21 cellular contexts compared by ENCODE assay signal in genomic region chr10:21169271-21169670, GRCh38.
DNase-seq lines count a peak whose midpoint lies in the region; ATAC-seq, FAIRE-seq and TF ChIP-seq lines count a peak whose summit lies in the region.
"Had no signal": no experiment of that assay in that cellular context is flagged by ENCODE, and none has a peak within 500 bp of the region (broad histone marks: within the 10 kb centered on the region; RNA-seq: fewer than 3 reads in every experiment).

No MANE protein-coding gene starts in this region.

- H3K36me3 Mint-ChIP-seq in activated naive CD4-positive, alpha-beta T cell treated with anti-CD3 and anti-CD28 coated beads, Interleukin-2, amount 10 ng/mL, durations not matched to agents 7 days and 5 days, result no peaks in the 10 kb centered on the region
- H3K36me3 Mint-ChIP-seq: CD4-positive, alpha-beta memory T cell had no signal

- no peak for TF ChIP-seq CTCF in kidney (IDR thresholded peaks at IDR 0.05; ENCODE audit: borderline replicate concordance, extremely low read depth, insufficient read depth)
- TF ChIP-seq CTCF in heart left ventricle (IDR thresholded peaks at IDR 0.05), result no peak

- H3K27ac Mint-ChIP-seq in activated naive CD4-positive, alpha-beta T cell treated with anti-CD3 and anti-CD28 coated beads, Interleukin-2, amount 10 ng/mL, durations not matched to agents 7 days and 5 days, result no peak overlapping the region
- H3K27ac Mint-ChIP-seq: B cell; CD4-positive, alpha-beta memory T cell had no signal

- no peak for ATAC-seq in left cardiac atrium
- no peak for ATAC-seq in heart left ventricle

- peaks cover 2% of the 10 kb centered on the region for H3K4me1 Mint-ChIP-seq in activated naive CD4-positive, alpha-beta T cell treated with anti-CD3 and anti-CD28 coated beads, Interleukin-2, amount 10 ng/mL, durations not matched to agents 7 days and 5 days

- H3K27me3 ChIP-seq in heart left ventricle, result peaks cover 0 to 24% (median 0%) of the 10 kb centered on the region in 9 donors

- WGBS in heart left ventricle, 4 donors, result 81 to 95% (median 90%) methylated on average over 4 of the region's 4 CpGs

- H3K27me3 Mint-ChIP-seq in activated naive CD4-positive, alpha-beta T cell treated with anti-CD3 and anti-CD28 coated beads, Interleukin-2, amount 10 ng/mL, durations not matched to agents 7 days and 5 days, result peaks cover 35% of the 10 kb centered on the region

- no peak for FAIRE-seq in kidney (lab: Jason Lieb, UNC)
- FAIRE-seq: D721Med, GM12891, GM18507, RCC 7860 had no signal

- no peaks in the 10 kb centered on the region for H3K9me3 ChIP-seq in kidney (ENCODE audit: control insufficient read depth in 1 of 2, low read length in 2 of 2)
- H3K9me3 ChIP-seq in heart left ventricle, result no peaks in the 10 kb centered on the region

- H3K36me3 ChIP-seq in kidney (ENCODE audit: control insufficient read depth in 1 of 2, insufficient read depth in 2 of 2, low read length in 2 of 2), result peaks cover 0 to 4% of the 10 kb centered on the region in 2 donors
- H3K36me3 ChIP-seq in heart left ventricle, result no peaks in the 10 kb centered on the region

- no peak overlapping the region for H3K4me3 Mint-ChIP-seq in activated naive CD4-positive, alpha-beta T cell treated with anti-CD3 and anti-CD28 coated beads, Interleukin-2, amount 10 ng/mL, durations not matched to agents 7 days and 5 days
- H3K4me3 Mint-ChIP-seq: B cell; CD4-positive, alpha-beta memory T cell had no signal

- intact Hi-C loops in left cardiac atrium (cut with DNase I), result no loop called here
- intact Hi-C loops in kidney (cut with DNase I), result no loop called here
- intact Hi-C loops in heart left ventricle (cut with DNase I), result no loop called here

- H3K4me1 ChIP-seq in kidney (ENCODE audit: control insufficient read depth in 1 of 2, insufficient read depth in 1 of 2, low read depth in 1 of 2, low read length in 2 of 2) (peaks cover 3 to 7% of the 10 kb centered on the region in 2 donors), heart left ventricle (peaks cover 0 to 19% (median 1%) of the 10 kb centered on the region in 12 donors)

- DNase-seq in LHCN-M2 (ENCODE audit: low read depth) (peak; percentile 72), SK-MEL-5 (ENCODE audit: low read depth, low spot score) (peak; percentile 34), islet precursor cell (peak; percentile 81), left cardiac atrium (no peak), kidney (no peak), heart left ventricle (no peak)
- no peak for DNase-seq in activated naive CD4-positive, alpha-beta T cell treated with anti-CD3 and anti-CD28 coated beads, Interleukin-2, amount 10 ng/mL, durations not matched to agents 7 days and 5 days
- DNase-seq: CD4-positive, alpha-beta memory T cell; DMS79; GF-D8; GM23248; HCEC 1CT; IMR-90; NCI-H2029 treated with DMSO at 0.1 percent for 48 hours; NCI-H510A treated with DMSO at 0.1 percent for 48 hours; SHP77 had no signal

- H3K27ac ChIP-seq in kidney (ENCODE audit: low read depth in 2 of 2, low read length in 2 of 2), result no peak overlapping the region
- no peak overlapping the region for H3K27ac ChIP-seq in heart left ventricle
- H3K27ac ChIP-seq: GM23248 had no signal

- in situ Hi-C loops in SK-MEL-5 (cut with HindIII; ENCODE audit: low pct_unique_long_range_greater_than_20kb, low sequenced_read_pairs), result no loop called here

- TF ChIP-seq POLR2A in heart left ventricle (IDR thresholded peaks at IDR 0.05), result no peak

- H3K9me3 Mint-ChIP-seq in activated naive CD4-positive, alpha-beta T cell treated with anti-CD3 and anti-CD28 coated beads, Interleukin-2, amount 10 ng/mL, durations not matched to agents 7 days and 5 days, result no peaks in the 10 kb centered on the region
- H3K9me3 Mint-ChIP-seq: CD4-positive, alpha-beta memory T cell had no signal

- CTCF ChIA-PET in activated naive CD4-positive, alpha-beta T cell treated with anti-CD3 and anti-CD28 coated beads, Interleukin-2, amount 10 ng/mL, durations not matched to agents 7 days and 5 days (lab: Charles Lee), result no interaction called here

- H3K4me3 ChIP-seq in kidney (ENCODE audit: low read length in 2 of 2) (no peak overlapping the region), heart left ventricle (no peak overlapping the region)
- H3K4me3 ChIP-seq: GM23248 had no signal

- H3K9ac ChIP-seq in kidney (ENCODE audit: low read length in 2 of 2), result no peak overlapping the region
- H3K9ac ChIP-seq: GM23248 had no signal

Comparison
In these comparisons a context has a peak if more than half of its experiments do, and no peak if none do; other contexts are left out.
1. DNase-seq: peak in LHCN-M2 (single experiment), SK-MEL-5 (single experiment) and islet precursor cell (single experiment); none in left cardiac atrium (single experiment), kidney (single experiment), activated naive CD4-positive, alpha-beta T cell treated with anti-CD3 and anti-CD28 coated beads, Interleukin-2, amount 10 ng/mL, durations not matched to agents 7 days and 5 days (single experiment) and heart left ventricle (0 of 5).